In the genomic region with DNA sequence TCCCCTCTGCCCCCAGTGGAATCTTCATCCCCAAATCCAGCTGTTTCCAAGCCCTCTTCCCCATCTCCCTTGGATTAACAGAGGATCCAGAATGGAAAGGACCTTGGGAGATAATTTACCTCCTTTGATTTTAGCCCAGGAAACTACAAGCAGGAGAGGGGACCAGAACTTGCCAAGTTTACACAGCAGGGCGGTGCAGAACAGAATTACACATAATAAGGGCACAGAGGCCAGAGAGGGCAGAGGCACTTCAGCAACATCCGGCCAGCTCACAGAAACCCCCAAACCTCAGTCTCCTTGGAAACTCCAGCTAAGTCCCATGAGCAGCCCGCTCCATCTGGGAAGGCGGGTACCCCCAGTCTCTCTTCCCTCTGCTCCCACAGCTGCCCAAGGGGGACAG, we compare ENCODE assay signal across 23 cellular contexts.
"Had no signal": no experiment of that assay in that cellular context is flagged by ENCODE, and none has a peak within 500 bp of the region (broad histone marks: within the 10 kb centered on the region; RNA-seq: fewer than 3 reads in every experiment).

No MANE protein-coding gene starts in this region.

- H3K9me3 Mint-ChIP-seq: activated CD4-positive, alpha-beta memory T cell treated with anti-CD3 and anti-CD28 coated beads, Interleukin-2, amount 10 ng/mL, durations not matched to agents 7 days and 5 days; activated CD4-positive, alpha-beta T cell treated with anti-CD3 and anti-CD28 coated beads, Interleukin-2, amount 10 ng/mL, durations not matched to agents 24 days and 14 days; activated naive CD4-positive, alpha-beta T cell treated with anti-CD3 and anti-CD28 coated beads, Interleukin-2, amount 10 ng/mL, durations not matched to agents 7 days and 5 days; activated T-cell treated with anti-CD3 and anti-CD28 coated beads, Interleukin-2, amount 50 U/mL, for 72 hours; immature natural killer cell; memory B cell; naive thymus-derived CD4-positive, alpha-beta T cell; stimulated activated naive CD8-positive, alpha-beta T cell treated with anti-CD3 and anti-CD28 coated beads, Interleukin-15, amount 100 ng/mL, for 72 hours; type B pancreatic cell had no signal

- ATAC-seq: activated CD4-positive, CD25-positive, alpha-beta regulatory T cell treated with anti-CD3 and anti-CD28 coated beads, Interleukin-2, amount 50 U/mL, for 24 hours; activated T-cell treated with anti-CD3 and anti-CD28 coated beads, Interleukin-2, amount 50 U/mL, for 72 hours; foreskin keratinocyte; naive thymus-derived CD4-positive, alpha-beta T cell; SK-N-SH treated with all-trans-retinoic acid at 6 μM for 48 hours; stimulated activated naive CD8-positive, alpha-beta T cell treated with anti-CD3 and anti-CD28 coated beads, Interleukin-15, amount 100 ng/mL, for 72 hours had no signal

- H3K27me3 ChIP-seq: foreskin keratinocyte, neutrophil, ovary had no signal

- FAIRE-seq: endometrium had no signal

- H3K4me3 Mint-ChIP-seq: activated CD4-positive, alpha-beta memory T cell treated with anti-CD3 and anti-CD28 coated beads, Interleukin-2, amount 10 ng/mL, durations not matched to agents 7 days and 5 days; activated CD4-positive, alpha-beta T cell treated with anti-CD3 and anti-CD28 coated beads, Interleukin-2, amount 10 ng/mL, durations not matched to agents 24 days and 14 days; activated naive CD4-positive, alpha-beta T cell treated with anti-CD3 and anti-CD28 coated beads, Interleukin-2, amount 10 ng/mL, durations not matched to agents 7 days and 5 days; activated T-cell treated with anti-CD3 and anti-CD28 coated beads, Interleukin-2, amount 50 U/mL, for 72 hours; immature natural killer cell; memory B cell; naive thymus-derived CD4-positive, alpha-beta T cell; stimulated activated naive CD8-positive, alpha-beta T cell treated with anti-CD3 and anti-CD28 coated beads, Interleukin-15, amount 100 ng/mL, for 72 hours; type B pancreatic cell had no signal

- H3K27ac ChIP-seq: foreskin keratinocyte, neutrophil, ovary, prostate gland had no signal

- H3K4me1 Mint-ChIP-seq: activated CD4-positive, alpha-beta memory T cell treated with anti-CD3 and anti-CD28 coated beads, Interleukin-2, amount 10 ng/mL, durations not matched to agents 7 days and 5 days; activated CD4-positive, alpha-beta T cell treated with anti-CD3 and anti-CD28 coated beads, Interleukin-2, amount 10 ng/mL, durations not matched to agents 24 days and 14 days; activated naive CD4-positive, alpha-beta T cell treated with anti-CD3 and anti-CD28 coated beads, Interleukin-2, amount 10 ng/mL, durations not matched to agents 7 days and 5 days; immature natural killer cell had no signal

- H3K36me3 Mint-ChIP-seq: activated naive CD4-positive, alpha-beta T cell treated with anti-CD3 and anti-CD28 coated beads, Interleukin-2, amount 10 ng/mL, durations not matched to agents 7 days and 5 days; immature natural killer cell; memory B cell; naive thymus-derived CD4-positive, alpha-beta T cell; type B pancreatic cell had no signal

- H3K27me3 Mint-ChIP-seq: activated CD4-positive, alpha-beta memory T cell treated with anti-CD3 and anti-CD28 coated beads, Interleukin-2, amount 10 ng/mL, durations not matched to agents 7 days and 5 days; activated CD4-positive, alpha-beta T cell treated with anti-CD3 and anti-CD28 coated beads, Interleukin-2, amount 10 ng/mL, durations not matched to agents 24 days and 14 days; activated naive CD4-positive, alpha-beta T cell treated with anti-CD3 and anti-CD28 coated beads, Interleukin-2, amount 10 ng/mL, durations not matched to agents 7 days and 5 days; memory B cell; naive thymus-derived CD4-positive, alpha-beta T cell; stimulated activated naive CD8-positive, alpha-beta T cell treated with anti-CD3 and anti-CD28 coated beads, Interleukin-15, amount 100 ng/mL, for 72 hours; type B pancreatic cell had no signal

- H3K4me3 ChIP-seq: left ventricle myocardium inferior, ovary, prostate gland had no signal

- H3K4me1 ChIP-seq: foreskin keratinocyte had no signal

- H3K9me3 ChIP-seq: left ventricle myocardium inferior, neutrophil, ovary, prostate gland had no signal

- H3K27ac Mint-ChIP-seq: activated CD4-positive, alpha-beta memory T cell treated with anti-CD3 and anti-CD28 coated beads, Interleukin-2, amount 10 ng/mL, durations not matched to agents 7 days and 5 days; activated CD4-positive, alpha-beta T cell treated with anti-CD3 and anti-CD28 coated beads, Interleukin-2, amount 10 ng/mL, durations not matched to agents 24 days and 14 days; activated naive CD4-positive, alpha-beta T cell treated with anti-CD3 and anti-CD28 coated beads, Interleukin-2, amount 10 ng/mL, durations not matched to agents 7 days and 5 days; activated T-cell treated with anti-CD3 and anti-CD28 coated beads, Interleukin-2, amount 50 U/mL, for 72 hours; immature natural killer cell; memory B cell; type B pancreatic cell had no signal

- DNase-seq: activated CD4-positive, alpha-beta memory T cell treated with anti-CD3 and anti-CD28 coated beads, Interleukin-2, amount 10 ng/mL, durations not matched to agents 7 days and 5 days; activated CD4-positive, alpha-beta T cell treated with anti-CD3 and anti-CD28 coated beads, Interleukin-2, amount 10 ng/mL, durations not matched to agents 24 days and 14 days; activated effector memory CD4-positive, alpha-beta T cell treated with Interleukin-2 at 50 U/mL for 16 hours; activated naive CD4-positive, alpha-beta T cell treated with anti-CD3 and anti-CD28 coated beads, Interleukin-2, amount 10 ng/mL, durations not matched to agents 7 days and 5 days; activated T-cell treated with anti-CD3 and anti-CD28 coated beads, Interleukin-2, amount 50 U/mL, for 72 hours; cerebellar nuclear complex; cortex of kidney; foreskin keratinocyte; immature natural killer cell; kidney glomerular epithelial cell; left ventricle myocardium inferior; naive thymus-derived CD4-positive, alpha-beta T cell; ovary; stimulated activated CD4-positive, alpha-beta T cell treated with anti-CD3 and anti-CD28 coated beads, Interleukin-12 subunit alpha, Interleukin-12 subunit beta, amount 100 ng/mL, for 4 hours; stimulated activated CD4-positive, alpha-beta T cell treated with anti-CD3 and anti-CD28 coated beads, Interleukin-4, amount 100 ng/mL, for 4 hours; stimulated activated naive CD8-positive, alpha-beta T cell treated with anti-CD3 and anti-CD28 coated beads, Interleukin-15, amount 100 ng/mL, for 72 hours had no signal

- H3K36me3 ChIP-seq: left ventricle myocardium inferior, neutrophil, ovary, prostate gland had no signal
